Comparison of ENCODE assay signal across 1 cellular context in the genomic region with DNA sequence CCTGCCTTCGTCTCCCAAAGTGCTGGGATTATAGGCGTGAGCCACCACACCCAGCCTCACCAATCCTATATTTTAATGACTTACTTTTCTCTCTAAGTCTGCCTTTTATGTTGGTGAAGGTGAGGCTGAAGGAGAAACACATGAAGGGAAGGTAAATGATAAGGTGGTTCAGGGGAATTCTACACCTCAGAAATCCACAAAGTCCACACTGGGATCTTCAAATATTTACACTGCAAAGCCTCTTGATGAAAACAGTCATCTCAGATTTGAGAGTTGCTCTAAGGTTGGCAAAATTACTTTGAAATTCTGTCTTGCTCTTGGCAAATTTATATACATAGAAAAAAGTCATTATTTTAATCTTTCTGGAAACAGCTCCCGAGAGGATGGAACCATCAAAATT.
TF ChIP-seq lines count a peak whose summit lies in the region.

No MANE protein-coding gene starts in this region.

TF ChIP-seq in HepG2, 621 proteins besides CTCF, POLR2A, EP300 and RAD21:
- no peak for TF ChIP-seq KLF6 (CRISPR knock-in tag; IDR thresholded peaks at IDR 0.05)
- no peak for TF ChIP-seq ZMYM2 (CRISPR knock-in tag; IDR thresholded peaks at IDR 0.05)
- TF ChIP-seq ZNF180 (CRISPR knock-in tag; IDR thresholded peaks at IDR 0.05; ENCODE audit: borderline replicate concordance, low read depth) = no peak
- no peak for TF ChIP-seq TGIF2 (CRISPR knock-in tag; IDR thresholded peaks at IDR 0.05)
- no peak for TF ChIP-seq HNRNPL (IDR thresholded peaks at IDR 0.05; ENCODE audit: low read depth, low read length)
- no peak for TF ChIP-seq RBFOX2 (IDR thresholded peaks at IDR 0.05; ENCODE audit: low read depth, low read length)
- TF ChIP-seq MEIS2 (CRISPR knock-in tag; IDR thresholded peaks at IDR 0.05) = no peak
- TF ChIP-seq KDM4B (CRISPR knock-in tag; IDR thresholded peaks at IDR 0.05) = no peak
- no peak for TF ChIP-seq ZNF577 (CRISPR knock-in tag; IDR thresholded peaks at IDR 0.05; ENCODE audit: borderline replicate concordance, low read depth)
- TF ChIP-seq DPF2 (CRISPR knock-in tag; IDR thresholded peaks at IDR 0.05; ENCODE audit: borderline replicate concordance, low read depth) = no peak
- TF ChIP-seq HOXA7 (CRISPR knock-in tag; IDR thresholded peaks at IDR 0.05) = no peak
- TF ChIP-seq RXRB (CRISPR knock-in tag; IDR thresholded peaks at IDR 0.05; ENCODE audit: borderline replicate concordance) = no peak
- TF ChIP-seq CHD4 (IDR thresholded peaks at IDR 0.05; ENCODE audit: borderline replicate concordance, low read length) = no peak
- TF ChIP-seq SIX4 (CRISPR knock-in tag; IDR thresholded peaks at IDR 0.05) = no peak
- no peak for TF ChIP-seq ZNF768 (CRISPR knock-in tag; IDR thresholded peaks at IDR 0.05)
